ENCODE assay signal across 23 cellular contexts in genomic region chr3:172654470-172654869, GRCh38.
"Had no signal": no experiment of that assay in that cellular context is flagged by ENCODE, and none has a peak within 500 bp of the region (broad histone marks: within the 10 kb centered on the region; RNA-seq: fewer than 3 reads in every experiment).

No MANE protein-coding gene starts in this region.

- H3K27me3 ChIP-seq: breast epithelium, Peyer's patch, SJCRH30 had no signal

- H3K4me2 ChIP-seq: SK-N-SH had no signal

- H3K9ac ChIP-seq: SK-N-SH had no signal

- DNase-seq: activated CD4-positive, alpha-beta memory T cell treated with anti-CD3 and anti-CD28 coated beads, Interleukin-2, amount 10 ng/mL, durations not matched to agents 7 days and 5 days; activated CD4-positive, alpha-beta T cell treated with anti-CD3 and anti-CD28 coated beads, Interleukin-2, amount 10 ng/mL, durations not matched to agents 7 days and 5 days; activated CD4-positive, CD25-positive, alpha-beta regulatory T cell; activated T-cell treated with anti-CD3 and anti-CD28 coated beads for 4 hours; activated T-cell treated with anti-CD3 and anti-CD28 coated beads, Interleukin-2, amount 50 U/mL, for 48 hours; aorta; caudate nucleus; NCI-H1092; NCI-H1417 treated with DMSO at 0.1 percent for 48 hours; NCI-H1694; NCI-H2029; NCI-H2107; NCI-H510A treated with DMSO at 0.1 percent for 48 hours; NCI-H69; Peyer's patch; Right ventricle myocardium superior; SJCRH30; SK-N-SH; T-helper 1 cell had no signal

- H3K36me3 ChIP-seq: breast epithelium, Peyer's patch, SJCRH30 had no signal

- H3K9me3 ChIP-seq: breast epithelium, Peyer's patch, SJCRH30, SK-N-SH had no signal

- H3K4me1 ChIP-seq: breast epithelium, Peyer's patch, SJCRH30 had no signal

- ATAC-seq: activated T-helper 17 cell treated with anti-CD3 and anti-CD28 coated beads, Interleukin-2, amount 50 U/mL, for 72 hours had no signal

- H3K27ac ChIP-seq: breast epithelium, Peyer's patch, RWPE1, SJCRH30, VCaP had no signal

- H3K4me3 ChIP-seq: breast epithelium, Peyer's patch, SJCRH30 had no signal
